Comparison of ENCODE assay signal across 8 cellular contexts in genomic region chr10:122267849-122268737, GRCh38. TPM values are rescaled to one million over a fixed set of nuclear protein-coding genes. Genes with fewer than 3 reads are reported as not detected.
DNase-seq lines count a peak whose midpoint lies in the region; ATAC-seq and TF ChIP-seq lines count a peak whose summit lies in the region.

No MANE protein-coding gene starts in this region.

- H3K27ac ChIP-seq in aorta (ENCODE audit: low read depth in 1 of 2, low read length in 2 of 2), result no peak overlapping the region

- DNase-seq in NCI-H1694 treated with DMSO at 0.1 percent for 48 hours (lab: John Stamatoyannopoulos, UW) (peak; percentile 3), NCI-H1694 (lab: John Stamatoyannopoulos, UW) (no peak), NCI-H2227 (lab: John Stamatoyannopoulos, UW; ENCODE audit: unreplicated experiment) (peak; percentile 50), activated T-cell treated with anti-CD3 and anti-CD28 coated beads for 4 hours (peak; percentile 22), fibroblast of the aortic adventitia (ENCODE audit: low read depth) (peak; percentile 39), occipital lobe (lab: John Stamatoyannopoulos, UW) (peak; percentile 7), aorta (peak in 1 of 2 donors; percentile 83)

- no peaks in the 10 kb centered on the region for H3K36me3 ChIP-seq in aorta (ENCODE audit: control insufficient read depth in 1 of 2, insufficient read depth in 2 of 2, low read length in 1 of 2)

- no peaks in the 10 kb centered on the region for H3K4me1 ChIP-seq in aorta (ENCODE audit: control insufficient read depth in 1 of 2, insufficient read depth in 2 of 2, low read length in 2 of 2)

- intact Hi-C loops in aorta (cut with DNase I), result no loop called here

- WGBS in aorta, 2 donors, result 53 to 55% methylated on average over 14 of the region's 14 CpGs

- TF ChIP-seq CTCF in fibroblast of the aortic adventitia (IDR thresholded peaks at IDR 0.05; ENCODE audit: insufficient read depth, low read length), result peak; percentile 98

- H3K4me3 ChIP-seq in fibroblast of the aortic adventitia (ENCODE audit: low read depth, low read length) (no peak overlapping the region), aorta (ENCODE audit: low read length in 2 of 2) (no peak overlapping the region)

- H3K27me3 ChIP-seq in aorta (ENCODE audit: control insufficient read depth in 1 of 2, insufficient read depth in 2 of 2, low read length in 1 of 2), result no peaks in the 10 kb centered on the region

- H3K9me3 ChIP-seq in aorta (ENCODE audit: control insufficient read depth, low read length), result no peaks in the 10 kb centered on the region

- ATAC-seq in HG02588 (IDR thresholded peaks at IDR 0.05; ENCODE audit: unreplicated experiment) (peak; percentile 78), aorta (ENCODE audit: low FRiP score) (peak; percentile 75)

RNA-seq across cellular contexts. Expression of gene BTBD16, which starts 3.0 kb away (rescaled TPM):
- 0.09 TPM in 1 of 2 replicates, not detected in the other for total RNA-seq in fibroblast of the aortic adventitia (ENCODE audit: low replicate concordance)
- not detected for total RNA-seq in occipital lobe
- 1 to 10 TPM; 1.2 to 2.4 TPM for total RNA-seq in aorta
- polyA plus RNA-seq in aorta, result 1 to 10 TPM in 1 of 2 donors, not detected in 1; 2.3 TPM
